ENCODE assay signal across 1 cellular context in the genomic region with DNA sequence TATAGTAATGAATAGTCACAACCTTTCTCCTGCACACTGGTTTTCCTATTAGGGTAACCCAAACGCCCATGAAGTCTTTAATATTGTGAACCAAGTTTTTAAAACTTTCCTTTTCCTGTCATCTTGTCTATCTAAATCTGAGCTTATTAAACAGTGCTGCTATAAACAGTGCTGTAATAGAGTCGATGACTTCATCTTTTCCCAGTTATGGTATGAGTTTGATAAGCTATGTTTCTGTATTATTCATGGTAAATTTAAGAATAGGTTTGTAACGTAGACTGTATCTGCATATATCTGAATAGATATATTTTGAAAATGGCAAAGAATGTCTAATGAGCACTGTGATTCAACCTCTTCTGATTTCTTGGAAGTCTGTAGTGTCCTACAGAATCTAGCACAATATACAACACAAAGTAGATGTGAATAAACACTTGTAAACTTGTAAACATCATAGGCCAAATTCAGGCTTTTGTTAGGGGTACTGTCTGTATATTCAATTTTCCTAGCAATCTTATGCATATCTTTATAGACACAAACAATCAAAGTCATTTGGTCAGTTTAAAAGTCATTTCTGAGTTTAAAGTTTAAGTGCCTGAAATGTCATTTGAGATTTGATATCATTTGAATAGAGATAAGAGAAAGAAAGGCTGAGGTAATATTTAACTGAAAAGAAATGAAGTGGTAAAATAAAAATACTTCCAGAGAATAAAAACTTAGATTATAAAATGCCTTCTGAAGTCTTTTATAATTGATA.
TF ChIP-seq lines count a peak whose summit lies in the region.

No MANE protein-coding gene starts in this region.

TF ChIP-seq in HEK293, 187 proteins besides CTCF, POLR2A, EP300 and RAD21 (continued from another document):
- TF ChIP-seq, protein P1, sequence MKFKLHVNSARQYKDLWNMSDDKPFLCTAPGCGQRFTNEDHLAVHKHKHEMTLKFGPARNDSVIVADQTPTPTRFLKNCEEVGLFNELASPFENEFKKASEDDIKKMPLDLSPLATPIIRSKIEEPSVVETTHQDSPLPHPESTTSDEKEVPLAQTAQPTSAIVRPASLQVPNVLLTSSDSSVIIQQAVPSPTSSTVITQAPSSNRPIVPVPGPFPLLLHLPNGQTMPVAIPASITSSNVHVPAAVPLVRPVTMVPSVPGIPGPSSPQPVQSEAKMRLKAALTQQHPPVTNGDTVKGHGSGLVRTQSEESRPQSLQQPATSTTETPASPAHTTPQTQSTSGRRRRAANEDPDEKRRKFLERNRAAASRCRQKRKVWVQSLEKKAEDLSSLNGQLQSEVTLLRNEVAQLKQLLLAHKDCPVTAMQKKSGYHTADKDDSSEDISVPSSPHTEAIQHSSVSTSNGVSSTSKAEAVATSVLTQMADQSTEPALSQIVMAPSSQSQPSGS (tag by site-specific recombination; IDR thresholded peaks at IDR 0.05; ENCODE audit: low read depth) = peak; percentile 66; the same call in 1 of the 2 replicates
- TF ChIP-seq ZNF416 (tag by site-specific recombination; IDR thresholded peaks at IDR 0.05) (no peak), FEZF1 (tag by site-specific recombination; IDR thresholded peaks at IDR 0.05) (peak; percentile 16; the same call in 1 of the 2 replicates), EGR2 (tag by site-specific recombination; IDR thresholded peaks at IDR 0.05; ENCODE audit: low read depth) (no peak), ZNF843 (tag by site-specific recombination; IDR thresholded peaks at IDR 0.05) (peak; percentile 53; the same call in 1 of the 2 replicates)
- TF ChIP-seq, protein P2, sequence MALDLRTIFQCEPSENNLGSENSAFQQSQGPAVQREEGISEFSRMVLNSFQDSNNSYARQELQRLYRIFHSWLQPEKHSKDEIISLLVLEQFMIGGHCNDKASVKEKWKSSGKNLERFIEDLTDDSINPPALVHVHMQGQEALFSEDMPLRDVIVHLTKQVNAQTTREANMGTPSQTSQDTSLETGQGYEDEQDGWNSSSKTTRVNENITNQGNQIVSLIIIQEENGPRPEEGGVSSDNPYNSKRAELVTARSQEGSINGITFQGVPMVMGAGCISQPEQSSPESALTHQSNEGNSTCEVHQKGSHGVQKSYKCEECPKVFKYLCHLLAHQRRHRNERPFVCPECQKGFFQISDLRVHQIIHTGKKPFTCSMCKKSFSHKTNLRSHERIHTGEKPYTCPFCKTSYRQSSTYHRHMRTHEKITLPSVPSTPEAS (tag by site-specific recombination; IDR thresholded peaks at IDR 0.05) = no peak
- TF ChIP-seq, protein P3, sequence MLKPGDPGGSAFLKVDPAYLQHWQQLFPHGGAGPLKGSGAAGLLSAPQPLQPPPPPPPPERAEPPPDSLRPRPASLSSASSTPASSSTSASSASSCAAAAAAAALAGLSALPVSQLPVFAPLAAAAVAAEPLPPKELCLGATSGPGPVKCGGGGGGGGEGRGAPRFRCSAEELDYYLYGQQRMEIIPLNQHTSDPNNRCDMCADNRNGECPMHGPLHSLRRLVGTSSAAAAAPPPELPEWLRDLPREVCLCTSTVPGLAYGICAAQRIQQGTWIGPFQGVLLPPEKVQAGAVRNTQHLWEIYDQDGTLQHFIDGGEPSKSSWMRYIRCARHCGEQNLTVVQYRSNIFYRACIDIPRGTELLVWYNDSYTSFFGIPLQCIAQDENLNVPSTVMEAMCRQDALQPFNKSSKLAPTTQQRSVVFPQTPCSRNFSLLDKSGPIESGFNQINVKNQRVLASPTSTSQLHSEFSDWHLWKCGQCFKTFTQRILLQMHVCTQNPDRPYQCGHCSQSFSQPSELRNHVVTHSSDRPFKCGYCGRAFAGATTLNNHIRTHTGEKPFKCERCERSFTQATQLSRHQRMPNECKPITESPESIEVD (tag by site-specific recombination; IDR thresholded peaks at IDR 0.05) = peak; percentile 36
